11 cellular contexts compared by ENCODE assay signal in the genomic region with DNA sequence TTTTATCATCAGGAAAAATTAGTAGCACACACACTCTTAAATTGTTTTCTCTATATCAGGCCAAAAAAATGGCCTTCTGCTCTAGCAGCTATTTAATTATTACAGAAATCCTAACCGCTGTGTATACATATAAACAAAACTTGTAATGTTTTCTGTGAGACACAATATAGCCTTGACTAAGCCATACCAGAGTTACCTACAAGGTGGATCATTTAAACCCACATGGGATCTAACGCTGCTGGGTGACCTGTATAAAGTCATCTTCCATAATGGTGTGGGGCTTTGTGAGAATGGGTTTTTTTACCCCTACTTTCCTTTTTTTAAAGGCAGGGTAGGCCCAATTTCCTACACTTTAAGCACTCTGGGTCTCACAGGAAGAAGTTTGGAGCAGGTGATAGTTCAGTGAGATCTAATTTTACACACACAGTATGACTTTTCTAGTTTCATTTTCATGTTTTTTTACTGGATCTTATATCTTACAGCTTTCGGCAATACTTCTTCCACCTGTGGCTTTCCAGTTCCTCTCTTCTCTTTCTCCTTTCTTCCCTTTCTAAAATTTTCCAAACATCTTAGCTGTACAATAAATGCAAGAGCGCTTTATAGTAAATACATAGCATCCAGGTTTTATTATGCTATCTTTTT.
A peak's percentile ranks its signal among the peaks of the same experiment; 100 is the strongest.
DNase-seq lines count a peak whose midpoint lies in the region; ATAC-seq, FAIRE-seq and TF ChIP-seq lines count a peak whose summit lies in the region.
"Had no signal": no experiment of that assay in that cellular context is flagged by ENCODE, and none has a peak within 500 bp of the region (broad histone marks: within the 10 kb centered on the region; RNA-seq: fewer than 3 reads in every experiment).

No MANE protein-coding gene starts in this region.

- DNase-seq in kidney, result no peak
- DNase-seq in activated gamma-delta T cell (lab: John Stamatoyannopoulos, UW), result no peak
- DNase-seq in GM03348 (ENCODE audit: low spot score), result no peak
- DNase-seq in inferior parietal cortex (ENCODE audit: extremely low spot score), result no peak
- DNase-seq in T-cell, result no peak
- DNase-seq: activated CD4-positive, alpha-beta T cell treated with anti-CD3 and anti-CD28 coated beads, Interleukin-2, amount 50 U/mL, for 1 hour; activated naive CD8-positive, alpha-beta T cell treated with anti-CD3 and anti-CD28 coated beads, Interleukin-2, amount 50 U/mL, for 24 hours; stomach had no signal

- no peak overlapping the region for H3K27ac Mint-ChIP-seq in T-cell
- H3K27ac Mint-ChIP-seq: activated naive CD8-positive, alpha-beta T cell treated with anti-CD3 and anti-CD28 coated beads, Interleukin-2, amount 50 U/mL, for 24 hours had no signal

- no peak overlapping the region for H3K4me3 ChIP-seq in kidney (ENCODE audit: low read length in 2 of 2)
- H3K4me3 ChIP-seq: stomach had no signal

- ATAC-seq in GM18870 (IDR thresholded peaks at IDR 0.05; ENCODE audit: unreplicated experiment) (peak; percentile 92), GM21529 (IDR thresholded peaks at IDR 0.05; ENCODE audit: unreplicated experiment) (peak; percentile 80), HG03139 (IDR thresholded peaks at IDR 0.05; ENCODE audit: unreplicated experiment) (peak; percentile 66), T-cell (replicated peaks in 1 of 4) (no peak)
- ATAC-seq: activated naive CD8-positive, alpha-beta T cell treated with anti-CD3 and anti-CD28 coated beads, Interleukin-2, amount 50 U/mL, for 24 hours had no signal

- H3K36me3 Mint-ChIP-seq in T-cell, result no peaks in the 10 kb centered on the region

- H3K36me3 ChIP-seq in kidney (ENCODE audit: control insufficient read depth in 1 of 2, insufficient read depth in 2 of 2, low read length in 2 of 2), result peaks cover 4% of the 10 kb centered on the region in 2 donors

- CTCF ChIA-PET in T-cell (lab: Charles Lee), result interaction anchor here in 1 of 2 donors (1.0 kb wide), 1 partner anchor 65 kb away, joined by 4 read pairs; no protein-coding TSS in a partner anchor

- H3K4me3 Mint-ChIP-seq in T-cell, result no peak overlapping the region
- H3K4me3 Mint-ChIP-seq: activated naive CD8-positive, alpha-beta T cell treated with anti-CD3 and anti-CD28 coated beads, Interleukin-2, amount 50 U/mL, for 24 hours had no signal

- POLR2A ChIA-PET in T-cell (lab: Charles Lee), result no interaction called here

- H3K27me3 Mint-ChIP-seq in T-cell, result no peaks in the 10 kb centered on the region

- FAIRE-seq in kidney (lab: Jason Lieb, UNC), result peak; percentile 42

- no peak overlapping the region for H3K27ac ChIP-seq in kidney (ENCODE audit: low read depth in 2 of 2, low read length in 2 of 2)
- H3K27ac ChIP-seq: stomach had no signal

- H3K9me3 Mint-ChIP-seq in T-cell, result no peaks in the 10 kb centered on the region
- H3K9me3 Mint-ChIP-seq: activated naive CD8-positive, alpha-beta T cell treated with anti-CD3 and anti-CD28 coated beads, Interleukin-2, amount 50 U/mL, for 24 hours had no signal

- H3K4me1 ChIP-seq in kidney (ENCODE audit: control insufficient read depth in 1 of 2, insufficient read depth in 1 of 2, low read depth in 1 of 2, low read length in 2 of 2), result peaks cover 0 to 2% of the 10 kb centered on the region in 2 donors

- intact Hi-C loops in kidney (cut with DNase I), result no loop called here

- no peak overlapping the region for H3K9ac ChIP-seq in kidney (ENCODE audit: low read length in 2 of 2)

- no peaks in the 10 kb centered on the region for H3K9me3 ChIP-seq in kidney (ENCODE audit: control insufficient read depth in 1 of 2, low read length in 2 of 2)
- H3K9me3 ChIP-seq: stomach had no signal

- no peak for TF ChIP-seq CTCF in kidney (IDR thresholded peaks at IDR 0.05; ENCODE audit: borderline replicate concordance, extremely low read depth, insufficient read depth)

- H3K4me1 Mint-ChIP-seq in T-cell, result peaks cover 0 to 4% (median 0%) of the 10 kb centered on the region in 3 donors

Comparison
In these comparisons a context has a peak if more than half of its experiments do, and no peak if none do; other contexts are left out.
1. ATAC-seq: peak in GM18870 (single experiment), GM21529 (single experiment) and HG03139 (single experiment); none in T-cell (0 of 4).